8 cellular contexts compared by ENCODE assay signal in genomic region chr6:33579828-33580714, GRCh38. TPM values are rescaled to one million over a fixed set of nuclear protein-coding genes. Genes with fewer than 3 reads are reported as not detected.
A peak's percentile ranks its signal among the peaks of the same experiment; 100 is the strongest.
DNase-seq lines count a peak whose midpoint lies in the region; ATAC-seq and TF ChIP-seq lines count a peak whose summit lies in the region.

Gene BAK1, minus strand, starts transcription at chr6:33580276. Its CDS starts 2,672 bp downstream, at chr6:33577604.

- peak in 2 of 3 donors; percentile 21 to 76 for TF ChIP-seq POLR2A in spleen (IDR thresholded peaks at IDR 0.05)

- TF ChIP-seq CTCF in AG04449 (IDR thresholded peaks at IDR 0.05; ENCODE audit: insufficient read depth, low read length, missing control alignments) (peak; percentile 67), WTC11 (IDR thresholded peaks at IDR 0.05) (no peak), cardiac fibroblast (IDR thresholded peaks at IDR 0.05; ENCODE audit: low read depth, low read length) (peak; percentile 45), spleen (IDR thresholded peaks at IDR 0.05 in 8 of 11, conservative IDR thresholded peaks at IDR 0.05 in 3 of 11) (peak; percentile 27 to 79 (median 60))

- H3K4me1 ChIP-seq in spleen = peaks cover 16 to 64% (median 46%) of the 10 kb centered on the region in 6 donors

- no peaks in the 10 kb centered on the region for H3K9me3 ChIP-seq in spleen

- peaks cover 14% of the 10 kb centered on the region for H3K4me1 Mint-ChIP-seq in WTC11

- 6 to 9% (median 8%) methylated on average over 19 to 24 of the region's 24 CpGs for WGBS in spleen, 5 donors

- ATAC-seq in GM18868 (IDR thresholded peaks at IDR 0.05; ENCODE audit: unreplicated experiment) = peak; percentile 95
- peak; percentile 88 for ATAC-seq in HG03135 (IDR thresholded peaks at IDR 0.05; ENCODE audit: unreplicated experiment)
- peak; percentile 96 for ATAC-seq in WTC11

- CTCF ChIA-PET in AG04449 (lab: Yijun Ruan, JAX) = interaction anchor here (0.8 to 15.1 kb wide), 23 partner anchors 8 to 195 kb away, joined by 3 to 539 read pairs (median 4); partner anchors contain the start of gene UQCC2
- CTCF ChIA-PET in WTC11 (lab: Charles Lee) = interaction anchor here (0.6 to 2.8 kb wide), 34 partner anchors 9 to 475 kb away, joined by 3 to 18 read pairs (median 5); partner anchors contain the start of genes B3GALT4, ITPR3, UQCC2 and ZBTB9

- DNase-seq in AG04449 (ENCODE audit: low read depth, low spot score) = peak; percentile 46
- DNase-seq in NCI-H226 = peak; percentile 88
- peak; percentile 91 for DNase-seq in WTC11 (ENCODE audit: low spot score)
- DNase-seq in cardiac fibroblast (ENCODE audit: low read depth in 2 of 2) = peak; percentile 88 to 92
- peak; percentile 90 for DNase-seq in inferior parietal cortex (ENCODE audit: extremely low spot score)
- peak; percentile 99 for DNase-seq in spleen

- H3K4me3 Mint-ChIP-seq in WTC11 = peak within 1 kb of the TSS; percentile 77

- POLR2A ChIA-PET in AG04449 (lab: Yijun Ruan, JAX) (interaction anchor here (0.5 to 1.5 kb wide), 5 partner anchors 121 to 191 kb away, joined by 3 to 5 read pairs (median 3); partner anchors contain the start of gene ZBTB9), WTC11 (lab: Charles Lee) (interaction anchor here (0.6 kb wide), 1 partner anchor 21 kb away, joined by 3 read pairs; no protein-coding TSS in a partner anchor)

- H3K27ac Mint-ChIP-seq in WTC11 = no peak within 1 kb of the TSS

- peaks cover 6% of the 10 kb centered on the region for H3K36me3 Mint-ChIP-seq in WTC11

- H3K4me3 ChIP-seq in AG04449 (ENCODE audit: low read depth, low read length) (peak within 1 kb of the TSS; percentile 84), cardiac fibroblast (replicated peaks in 1 of 2; ENCODE audit: low read depth in 2 of 2, low read length in 2 of 2) (peak within 1 kb of the TSS; percentile 90 to 93), spleen (peak within 1 kb of the TSS; percentile 79 to 96 (median 92))

- peak within 1 kb of the TSS; percentile 84 to 97 (median 92) for H3K27ac ChIP-seq in spleen

- H3K27me3 ChIP-seq in spleen (replicated peaks in 1 of 7) = no peaks in the 10 kb centered on the region

- H3K9me3 Mint-ChIP-seq in WTC11 = no peaks in the 10 kb centered on the region

- intact Hi-C loops in spleen (cut with DNase I; ENCODE audit: low total_unique reads) = loop anchor here (10.0 kb wide), 1 partner anchor 145 kb away; no protein-coding TSS in a partner anchor

- H3K36me3 ChIP-seq in spleen = peaks cover 0 to 32% (median 22%) of the 10 kb centered on the region in 6 donors

- H3K27me3 Mint-ChIP-seq in WTC11 (ENCODE audit: low read depth) = no peaks in the 10 kb centered on the region

TF ChIP-seq in WTC11, 78 proteins besides CTCF, POLR2A, EP300 and RAD21 (continues in another document):
- TF ChIP-seq EMX1 (CRISPR knock-in tag; IDR thresholded peaks at IDR 0.05) = no peak
- no peak for TF ChIP-seq HMGA2 (CRISPR knock-in tag; IDR thresholded peaks at IDR 0.05)
- no peak for TF ChIP-seq TEAD4 (CRISPR knock-in tag; IDR thresholded peaks at IDR 0.05)
- TF ChIP-seq GABPB1 (CRISPR knock-in tag; IDR thresholded peaks at IDR 0.05) = peak; percentile 22
- TF ChIP-seq ZNF671 (CRISPR knock-in tag; IDR thresholded peaks at IDR 0.05) = no peak
- TF ChIP-seq ZNF416 (CRISPR knock-in tag; IDR thresholded peaks at IDR 0.05) = no peak
- TF ChIP-seq E2F1 (CRISPR knock-in tag; IDR thresholded peaks at IDR 0.05) = no peak
- no peak for TF ChIP-seq ZNF138 (CRISPR knock-in tag; conservative IDR thresholded peaks at IDR 0.05)
- TF ChIP-seq SMAD3 (CRISPR knock-in tag; IDR thresholded peaks at IDR 0.05; ENCODE audit: borderline replicate concordance) = no peak
- TF ChIP-seq MYBL2 (CRISPR knock-in tag; IDR thresholded peaks at IDR 0.05) = peak; percentile 42; the same call in 1 of the 2 replicates
- peak; percentile 10; the same call in 1 of the 2 replicates for TF ChIP-seq NFYB (CRISPR knock-in tag; conservative IDR thresholded peaks at IDR 0.05; ENCODE audit: low read depth)
- TF ChIP-seq FOXP1 (CRISPR knock-in tag; IDR thresholded peaks at IDR 0.05; ENCODE audit: borderline replicate concordance) = 0 out of 2 replicates have a peak, but pooled peaks have one; percentile 67
- peak; percentile 40; the same call in 1 of the 2 replicates for TF ChIP-seq ESRRA (CRISPR knock-in tag; IDR thresholded peaks at IDR 0.05; ENCODE audit: borderline replicate concordance)
- no peak; the same call in 1 of the 2 replicates for TF ChIP-seq ZBTB43 (CRISPR knock-in tag; IDR thresholded peaks at IDR 0.05)
- TF ChIP-seq JAZF1 (CRISPR knock-in tag; IDR thresholded peaks at IDR 0.05) = no peak
- TF ChIP-seq ATF2 (CRISPR knock-in tag; IDR thresholded peaks at IDR 0.05; ENCODE audit: borderline replicate concordance, low read depth) = no peak
- TF ChIP-seq IRF1 (CRISPR knock-in tag; IDR thresholded peaks at IDR 0.05) = no peak; the same call in 1 of the 2 replicates
- no peak for TF ChIP-seq CREB1 (CRISPR knock-in tag; IDR thresholded peaks at IDR 0.05)
- TF ChIP-seq TEAD1 (CRISPR knock-in tag; IDR thresholded peaks at IDR 0.05) = 0 out of 2 replicates have a peak, but pooled peaks have one; percentile 27
- no peak for TF ChIP-seq TP53 (CRISPR knock-in tag; IDR thresholded peaks at IDR 0.05)
- TF ChIP-seq GRHL2 (CRISPR knock-in tag; IDR thresholded peaks at IDR 0.05; ENCODE audit: insufficient replicate concordance, severe bottlenecking) = no peak
- no peak for TF ChIP-seq NFATC4 (CRISPR knock-in tag; IDR thresholded peaks at IDR 0.05)
- no peak for TF ChIP-seq ETV6 (CRISPR knock-in tag; IDR thresholded peaks at IDR 0.05)
- TF ChIP-seq HMGXB4 (CRISPR knock-in tag; IDR thresholded peaks at IDR 0.05) = no peak
- 0 out of 2 replicates have a peak, but pooled peaks have one; percentile 16 for TF ChIP-seq FOXK1 (CRISPR knock-in tag; IDR thresholded peaks at IDR 0.05)
- TF ChIP-seq MAX (CRISPR knock-in tag; IDR thresholded peaks at IDR 0.05) = peak; percentile 47

RNA-seq across cellular contexts. Expression of gene BAK1, which starts in this region (rescaled TPM):
- total RNA-seq in WTC11 (2021) = 40.5 to 40.9 TPM (median 40.5 TPM) in 3 replicates
- 10 to 100 TPM; 22.6 to 34.4 (median 28.3) TPM for total RNA-seq in spleen
- polyA plus RNA-seq in spleen = 10 to 100 TPM; 14.9 to 32.2 (median 20.6) TPM

Comparison
In these comparisons a context has a peak if more than half of its experiments do, and no peak if none do; other contexts are left out.
1. Peak in every context shown above with its lines: DNase-seq, ATAC-seq, H3K4me3 ChIP-seq and H3K27ac ChIP-seq.
2. DNase-seq: peak in every context shown above with its lines; median percentile 99 in spleen; 91 in WTC11; 90 in cardiac fibroblast; 90 in inferior parietal cortex; 88 in NCI-H226; 46 in AG04449.